ENCODE assay signal across 8 cellular contexts in the genomic region with DNA sequence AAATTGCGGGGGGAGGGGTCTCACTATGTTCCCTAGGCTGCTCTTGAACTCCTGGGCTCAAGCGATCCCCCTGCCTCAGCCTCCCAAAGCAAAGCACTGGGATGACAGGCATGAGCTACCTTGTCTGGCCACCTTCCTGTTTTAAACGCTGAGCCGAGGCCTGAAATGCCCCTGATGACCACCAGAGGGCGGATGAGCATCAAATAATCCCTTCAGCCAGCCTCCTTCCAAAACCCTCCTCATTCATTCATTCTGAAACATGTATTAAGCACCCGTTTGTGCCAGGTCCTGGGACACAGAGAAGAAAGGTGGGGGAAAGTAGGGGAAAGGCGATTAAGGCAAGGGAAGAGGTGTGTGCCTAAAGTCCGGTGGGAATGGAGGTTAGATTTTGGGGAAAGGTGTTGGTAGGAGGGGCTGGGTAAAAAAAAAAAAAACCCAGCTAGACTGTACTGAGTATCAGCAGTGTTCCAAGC. TPM values are rescaled to one million over a fixed set of nuclear protein-coding genes. Genes with fewer than 3 reads are reported as not detected.
DNase-seq lines count a peak whose midpoint lies in the region; ATAC-seq and TF ChIP-seq lines count a peak whose summit lies in the region.

No MANE protein-coding gene starts in this region.

- peaks cover 7% of the 10 kb centered on the region; the same call in 1 of the 2 replicates for H3F3A ChIP-seq in OCI-LY1 (ENCODE audit: insufficient read depth, low read length)

- H2AFZ ChIP-seq in OCI-LY1 (ENCODE audit: low read length): no peak overlapping the region

- no peaks in the 10 kb centered on the region for H3K9me3 ChIP-seq in OCI-LY1 (ENCODE audit: low read length)

- TF ChIP-seq CTCF in OCI-LY1 (IDR thresholded peaks at IDR 0.05; ENCODE audit: low read length): peak; percentile 93
- TF ChIP-seq CTCF in epithelial cell of proximal tubule (conservative IDR thresholded peaks at IDR 0.05; ENCODE audit: low read depth, low read length): peak; percentile 94

- no peaks in the 10 kb centered on the region for H3K36me3 Mint-ChIP-seq in IgD-negative memory B cell
- no peaks in the 10 kb centered on the region for H3K36me3 Mint-ChIP-seq in naive thymus-derived CD8-positive, alpha-beta T cell

- H3K27me3 ChIP-seq in OCI-LY1 (ENCODE audit: insufficient read depth, low read length): no peaks in the 10 kb centered on the region

- no peaks in the 10 kb centered on the region for H3K9me2 ChIP-seq in OCI-LY1 (ENCODE audit: low read depth, low read length)

- POLR2A ChIA-PET in naive thymus-derived CD8-positive, alpha-beta T cell (lab: Charles Lee): interaction anchor here (0.7 to 7.4 kb wide), 10 partner anchors 11 to 1350 kb away, joined by 3 to 107 read pairs (median 6); a partner anchor contains a TSS

- peaks cover 1% of the 10 kb centered on the region for H3K27me3 Mint-ChIP-seq in IgD-negative memory B cell
- peaks cover 4 to 24% (median 18%) of the 10 kb centered on the region in 5 donors for H3K27me3 Mint-ChIP-seq in naive thymus-derived CD8-positive, alpha-beta T cell

- DNase-seq in DMS153 (lab: John Stamatoyannopoulos, UW) (peak; percentile 71), epithelial cell of proximal tubule (ENCODE audit: low read depth) (peak; percentile 23)
- DNase-seq in activated CD8-positive, alpha-beta memory T cell treated with anti-CD3 and anti-CD28 coated beads, Interleukin-2, amount 50 U/mL, for 4 hours: peak; percentile 83
- peak; percentile 64 to 91 (median 84) for DNase-seq in naive thymus-derived CD8-positive, alpha-beta T cell
- DNase-seq in stimulated activated naive CD4-positive, alpha-beta T cell treated with Interleukin-2 at 50 U/mL for 16 hours (lab: John Stamatoyannopoulos, UW): peak; percentile 71

- ATAC-seq in naive thymus-derived CD8-positive, alpha-beta T cell: peak; percentile 81 to 85
- no peak for ATAC-seq in GM21360 (IDR thresholded peaks at IDR 0.05; ENCODE audit: unreplicated experiment)

- H3K4me1 Mint-ChIP-seq in IgD-negative memory B cell: peaks cover 19 to 41% (median 36%) of the 10 kb centered on the region in 3 donors
- peaks cover 3 to 42% (median 9%) of the 10 kb centered on the region in 4 donors for H3K4me1 Mint-ChIP-seq in naive thymus-derived CD8-positive, alpha-beta T cell

- no peaks in the 10 kb centered on the region for H3K9me3 Mint-ChIP-seq in IgD-negative memory B cell
- H3K9me3 Mint-ChIP-seq in naive thymus-derived CD8-positive, alpha-beta T cell: no peaks in the 10 kb centered on the region

- no peaks in the 10 kb centered on the region for H3K36me3 ChIP-seq in OCI-LY1 (ENCODE audit: insufficient read depth, low read length)

- no peak overlapping the region for H3K4me2 ChIP-seq in OCI-LY1 (ENCODE audit: low read length)

- no peak overlapping the region for H3K4me3 ChIP-seq in OCI-LY1 (ENCODE audit: low read depth, low read length, poor library complexity, severe bottlenecking)
- H3K4me3 ChIP-seq in epithelial cell of proximal tubule (ENCODE audit: low read depth, low read length): no peak overlapping the region

- H3K27ac Mint-ChIP-seq in IgD-negative memory B cell: peak overlapping the region; percentile 12 to 91 (median 67)
- H3K27ac Mint-ChIP-seq in naive thymus-derived CD8-positive, alpha-beta T cell: peak overlapping the region in 4 of 10 donors; percentile 1 to 59 (median 43)

- H3K27ac ChIP-seq in OCI-LY1 (ENCODE audit: low read depth, low read length, poor library complexity, severe bottlenecking): peak overlapping the region; percentile 17

- no peaks in the 10 kb centered on the region for H4K20me1 ChIP-seq in OCI-LY1 (ENCODE audit: insufficient read depth, low read length)

- H3K9ac ChIP-seq in OCI-LY1 (ENCODE audit: low read length): no peak overlapping the region; the same call in 1 of the 2 replicates

- no peaks in the 10 kb centered on the region for H3K79me2 ChIP-seq in OCI-LY1 (ENCODE audit: insufficient read depth, low read length)

- peaks cover 69% of the 10 kb centered on the region for H3K4me1 ChIP-seq in OCI-LY1 (ENCODE audit: insufficient read depth, low read length, severe bottlenecking)

- peak overlapping the region in 2 of 4 donors; percentile 46 to 58 for H3K4me3 Mint-ChIP-seq in IgD-negative memory B cell
- H3K4me3 Mint-ChIP-seq in naive thymus-derived CD8-positive, alpha-beta T cell: peak overlapping the region in 1 of 10 donors; percentile 2

RNA-seq across cellular contexts. Expression of a gene that starts 30.7 kb away (rescaled TPM):
- 2,664 TPM for polyA plus RNA-seq in IgD-negative memory B cell
- 1,797 and 2,011 TPM in 2 replicates for total RNA-seq in epithelial cell of proximal tubule
- 1,000 to 10,000 TPM; 1,008 to 1,051 TPM for total RNA-seq in naive thymus-derived CD8-positive, alpha-beta T cell
- 1,000 to 10,000 TPM; 1,851 to 2,224 (median 2,052) TPM for polyA plus RNA-seq in naive thymus-derived CD8-positive, alpha-beta T cell

Comparison
In these comparisons a context has a peak if more than half of its experiments do, and no peak if none do; other contexts are left out.
1. DNase-seq: peak in every context shown above with its lines; median percentile 84 in naive thymus-derived CD8-positive, alpha-beta T cell; 83 in activated CD8-positive, alpha-beta memory T cell treated with anti-CD3 and anti-CD28 coated beads, Interleukin-2, amount 50 U/mL, for 4 hours; 71 in DMS153; 71 in stimulated activated naive CD4-positive, alpha-beta T cell treated with Interleukin-2 at 50 U/mL for 16 hours; 23 in epithelial cell of proximal tubule.